ENCODE assay signal across 16 cellular contexts in the genomic region with DNA sequence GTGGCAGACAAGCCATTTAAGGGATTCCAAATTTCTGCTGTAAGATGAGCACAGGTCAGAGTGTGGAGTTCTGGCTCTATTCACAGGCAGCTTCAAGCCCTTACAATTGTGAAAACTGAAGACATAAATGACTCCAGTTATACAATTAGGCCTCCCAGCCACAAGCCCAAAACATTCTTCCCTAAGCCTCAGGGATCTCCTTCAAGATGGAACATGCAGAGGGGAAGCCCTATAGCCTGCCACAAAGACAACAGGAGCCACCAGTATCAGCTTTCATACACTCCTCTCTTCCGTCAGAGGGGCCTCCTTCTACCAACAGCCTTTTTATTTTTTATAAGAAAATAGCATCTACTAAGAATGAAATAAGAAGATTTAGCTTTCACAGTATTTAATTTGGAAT. TPM values are rescaled to one million over a fixed set of nuclear protein-coding genes. Genes with fewer than 3 reads are reported as not detected.
DNase-seq lines count a peak whose midpoint lies in the region; ATAC-seq and TF ChIP-seq lines count a peak whose summit lies in the region.
"Had no signal": no experiment of that assay in that cellular context is flagged by ENCODE, and none has a peak within 500 bp of the region (broad histone marks: within the 10 kb centered on the region; RNA-seq: fewer than 3 reads in every experiment).

No MANE protein-coding gene starts in this region.

- H3K36me3 Mint-ChIP-seq in activated T-helper 2 cell treated with anti-CD3 and anti-CD28 coated beads, Interferon-gamma antibody, Interleukin-2, Interleukin-4, amounts not matched to agents 10 μg/mL and 5 μg/mL and 100 μg/mL, durations not matched to agents 14 hours and 24 hours and 36 hours (ENCODE audit: low read depth), result peaks cover 5% of the 10 kb centered on the region

- no peak overlapping the region for H3K4me3 ChIP-seq in AG10803 (ENCODE audit: low read length)
- H3K4me3 ChIP-seq in SJCRH30, result no peak overlapping the region
- H3K4me3 ChIP-seq: body of pancreas, mucosa of descending colon, vagina had no signal

- TF ChIP-seq CTCF in AG10803 (conservative IDR thresholded peaks at IDR 0.05; ENCODE audit: low read length) (no peak), foreskin keratinocyte (conservative IDR thresholded peaks at IDR 0.05) (no peak)

- H3K4me1 ChIP-seq in SJCRH30 (peaks cover 58% of the 10 kb centered on the region), foreskin keratinocyte (peaks cover 39% of the 10 kb centered on the region)
- H3K4me1 ChIP-seq: body of pancreas had no signal

- no peaks in the 10 kb centered on the region for H3K27me3 Mint-ChIP-seq in activated T-helper 2 cell treated with anti-CD3 and anti-CD28 coated beads, Interferon-gamma antibody, Interleukin-2, Interleukin-4, amounts not matched to agents 10 μg/mL and 5 μg/mL and 100 μg/mL, durations not matched to agents 14 hours and 24 hours and 36 hours (ENCODE audit: low read depth)

- no peaks in the 10 kb centered on the region for H3K9me3 Mint-ChIP-seq in activated T-helper 2 cell treated with anti-CD3 and anti-CD28 coated beads, Interferon-gamma antibody, Interleukin-2, Interleukin-4, amounts not matched to agents 10 μg/mL and 5 μg/mL and 100 μg/mL, durations not matched to agents 14 hours and 24 hours and 36 hours

- H3K27me3 ChIP-seq in SJCRH30, result no peaks in the 10 kb centered on the region
- no peaks in the 10 kb centered on the region for H3K27me3 ChIP-seq in foreskin keratinocyte
- H3K27me3 ChIP-seq: body of pancreas, vagina had no signal

- peak; percentile 20 for DNase-seq in AG10803 (ENCODE audit: low read depth)
- DNase-seq in SJCRH30, result peak; percentile 49 to 76
- DNase-seq in foreskin keratinocyte, result peak; percentile 77 to 87
- DNase-seq in sciatic nerve (ENCODE audit: low spot score), result no peak
- no peak for DNase-seq in kidney glomerular epithelial cell (lab: John Stamatoyannopoulos, UW)
- DNase-seq in activated T-helper 2 cell treated with anti-CD3 and anti-CD28 coated beads, Interferon-gamma antibody, Interleukin-2, Interleukin-4, amounts not matched to agents 10 μg/mL and 5 μg/mL and 100 μg/mL, durations not matched to agents 14 hours and 24 hours and 36 hours (ENCODE audit: low spot score), result no peak
- no peak for DNase-seq in activated CD4-positive, alpha-beta T cell treated with anti-CD3 and anti-CD28 coated beads, Interleukin-2, amount 50 U/mL, for 48 hours
- no peak for DNase-seq in NCI-H1436 (lab: John Stamatoyannopoulos, UW)
- DNase-seq: activated effector memory CD4-positive, alpha-beta T cell treated with Interleukin-2 at 50 U/mL for 16 hours; body of pancreas; islet precursor cell; mucosa of descending colon; stimulated activated CD4-positive, alpha-beta T cell treated with anti-CD3 and anti-CD28 coated beads, Interleukin-4, amount 100 ng/mL, for 24 hours had no signal

- no peak overlapping the region for H3K27ac Mint-ChIP-seq in activated T-helper 2 cell treated with anti-CD3 and anti-CD28 coated beads, Interferon-gamma antibody, Interleukin-2, Interleukin-4, amounts not matched to agents 10 μg/mL and 5 μg/mL and 100 μg/mL, durations not matched to agents 14 hours and 24 hours and 36 hours

- ATAC-seq in foreskin keratinocyte (peak; percentile 87), sciatic nerve (peak; percentile 7)
- ATAC-seq: body of pancreas, HepG2, mucosa of descending colon had no signal

- peaks cover 66% of the 10 kb centered on the region for H3K36me3 ChIP-seq in SJCRH30
- H3K36me3 ChIP-seq: vagina had no signal

- intact Hi-C loops in sciatic nerve (cut with DNase I), result no loop called here
- intact Hi-C loops in activated T-helper 2 cell treated with anti-CD3 and anti-CD28 coated beads, Interferon-gamma antibody, Interleukin-2, Interleukin-4, amounts not matched to agents 10 μg/mL and 5 μg/mL and 100 μg/mL, durations not matched to agents 14 hours and 24 hours and 36 hours (cut with micrococcal nuclease), result no loop called here

- peaks cover 11% of the 10 kb centered on the region for H3K4me1 Mint-ChIP-seq in activated T-helper 2 cell treated with anti-CD3 and anti-CD28 coated beads, Interferon-gamma antibody, Interleukin-2, Interleukin-4, amounts not matched to agents 10 μg/mL and 5 μg/mL and 100 μg/mL, durations not matched to agents 14 hours and 24 hours and 36 hours (ENCODE audit: low read depth)

- no peak overlapping the region for H3K4me3 Mint-ChIP-seq in activated T-helper 2 cell treated with anti-CD3 and anti-CD28 coated beads, Interferon-gamma antibody, Interleukin-2, Interleukin-4, amounts not matched to agents 10 μg/mL and 5 μg/mL and 100 μg/mL, durations not matched to agents 14 hours and 24 hours and 36 hours (ENCODE audit: low read depth)

- no peaks in the 10 kb centered on the region for H3K9me3 ChIP-seq in SJCRH30 (replicated peaks)
- H3K9me3 ChIP-seq: body of pancreas, mucosa of descending colon, vagina had no signal

- no peak overlapping the region; the same call in 1 of the 2 replicates for H3K27ac ChIP-seq in SJCRH30
- H3K27ac ChIP-seq in foreskin keratinocyte, result peak overlapping the region; percentile 35
- H3K27ac ChIP-seq: body of pancreas, vagina, VCaP had no signal

RNA-seq across cellular contexts. Expression of gene DLD, which starts 46.5 kb away (rescaled TPM):
- 113 and 151 TPM in 2 replicates for total RNA-seq in SJCRH30 (2014; rRNA removed; shearing (Covaris generic))
- total RNA-seq in foreskin keratinocyte, result 69.8 and 75.2 TPM in 2 replicates
- 34.9 and 46.2 TPM in 2 replicates for polyA plus RNA-seq in foreskin keratinocyte
- total RNA-seq in sciatic nerve, result 60.9 TPM
- total RNA-seq in activated T-helper 2 cell treated with anti-CD3 and anti-CD28 coated beads, Interferon-gamma antibody, Interleukin-2, Interleukin-4, amounts not matched to agents 10 μg/mL and 5 μg/mL and 100 μg/mL, durations not matched to agents 14 hours and 24 hours and 36 hours, result 104 and 108 TPM in 2 replicates

Comparison
In these comparisons a context has a peak if more than half of its experiments do, and no peak if none do; other contexts are left out.
1. DNase-seq: peak in AG10803 (single experiment), SJCRH30 (2 of 2) and foreskin keratinocyte (2 of 2); none in sciatic nerve (single experiment), kidney glomerular epithelial cell (single experiment), activated T-helper 2 cell treated with anti-CD3 and anti-CD28 coated beads, Interferon-gamma antibody, Interleukin-2, Interleukin-4, amounts not matched to agents 10 μg/mL and 5 μg/mL and 100 μg/mL, durations not matched to agents 14 hours and 24 hours and 36 hours (single experiment), activated CD4-positive, alpha-beta T cell treated with anti-CD3 and anti-CD28 coated beads, Interleukin-2, amount 50 U/mL, for 48 hours (0 of 2) and NCI-H1436 (single experiment).